Comparison of ENCODE assay signal across 28 cellular contexts in genomic region chr11:40302669-40303068, GRCh38.
DNase-seq lines count a peak whose midpoint lies in the region; ATAC-seq and TF ChIP-seq lines count a peak whose summit lies in the region.
"Had no signal": no experiment of that assay in that cellular context is flagged by ENCODE, and none has a peak within 500 bp of the region (broad histone marks: within the 10 kb centered on the region; RNA-seq: fewer than 3 reads in every experiment).

No MANE protein-coding gene starts in this region.

- H3K4me2 ChIP-seq in IMR-90 (ENCODE audit: low read depth, low read length): no peak overlapping the region

- H4K91ac ChIP-seq in IMR-90 (ENCODE audit: insufficient read depth, low read depth, low read length): no peak overlapping the region

- ATAC-seq in IMR-90 (ENCODE audit: low read depth) (peak; percentile 56), GM19328 (IDR thresholded peaks at IDR 0.05; ENCODE audit: unreplicated experiment) (no peak), GM21515 (IDR thresholded peaks at IDR 0.05; ENCODE audit: unreplicated experiment) (no peak)
- ATAC-seq: gastrocnemius medialis, left lung had no signal

- H2BK5ac ChIP-seq in IMR-90 (ENCODE audit: low read depth, low read length, poor library complexity, severe bottlenecking): no peak overlapping the region

- H2BK120ac ChIP-seq in IMR-90 (ENCODE audit: low read depth, low read length): no peak overlapping the region

- H4K20me1 ChIP-seq in IMR-90 (ENCODE audit: insufficient read depth, low read length): no peaks in the 10 kb centered on the region

- H3K14ac ChIP-seq in IMR-90 (replicated peaks; ENCODE audit: low read depth, low read length): no peak overlapping the region

- no peaks in the 10 kb centered on the region for H3K4me1 Mint-ChIP-seq in activated naive CD8-positive, alpha-beta T cell treated with anti-CD3 and anti-CD28 coated beads for 36 hours
- H3K4me1 Mint-ChIP-seq: IgD-negative memory B cell had no signal

- H2BK15ac ChIP-seq in IMR-90 (ENCODE audit: low read depth, low read length): no peak overlapping the region

- no peaks in the 10 kb centered on the region for H3K27me3 Mint-ChIP-seq in activated naive CD8-positive, alpha-beta T cell treated with anti-CD3 and anti-CD28 coated beads for 36 hours
- H3K27me3 Mint-ChIP-seq: IgD-negative memory B cell had no signal

- POLR2A ChIA-PET in IMR-90 (lab: Charles Lee; ENCODE audit: unreplicated experiment): no interaction called here

- in situ Hi-C loops in IMR-90 (cut with MboI; ENCODE audit: low sequenced_read_pairs): loop anchor here (25.0 kb wide), 1 partner anchor 910 kb away; no protein-coding TSS in a partner anchor
- in situ Hi-C loops in brain microvascular endothelial cell (cut with HindIII; ENCODE audit: low pct_ligation_motif_present, low sequenced_read_pairs): no loop called here

- no peaks in the 10 kb centered on the region for H3K9me3 ChIP-seq in IMR-90 (ENCODE audit: control insufficient read depth, insufficient read depth, low read length)
- H3K9me3 ChIP-seq: gastrocnemius medialis, left lung, neutrophil, SJCRH30, spleen had no signal

- no peak overlapping the region for H2AK9ac ChIP-seq in IMR-90 (replicated peaks; ENCODE audit: low read depth, low read length, poor library complexity)

- H3K27ac ChIP-seq in IMR-90 (ENCODE audit: insufficient read depth, low read length): no peak overlapping the region
- H3K27ac ChIP-seq in brain microvascular endothelial cell: no peak overlapping the region
- H3K27ac ChIP-seq: gastrocnemius medialis, left lung, neutrophil, SJCRH30, spleen had no signal

- no peak overlapping the region for H3K27ac Mint-ChIP-seq in activated naive CD8-positive, alpha-beta T cell treated with anti-CD3 and anti-CD28 coated beads for 36 hours
- H3K27ac Mint-ChIP-seq: IgD-negative memory B cell had no signal

- no peak for TF ChIP-seq RAD21 in IMR-90 (IDR thresholded peaks at IDR 0.05; ENCODE audit: low read length)

- H3K9me1 ChIP-seq in IMR-90 (ENCODE audit: insufficient read depth, low read length): no peaks in the 10 kb centered on the region

- H2AK5ac ChIP-seq in IMR-90 (ENCODE audit: low read depth, low read length): no peak overlapping the region

- H3K9me3 Mint-ChIP-seq in activated naive CD8-positive, alpha-beta T cell treated with anti-CD3 and anti-CD28 coated beads for 36 hours: no peaks in the 10 kb centered on the region

- H3K4me1 ChIP-seq in IMR-90 (ENCODE audit: control insufficient read depth, insufficient read depth, low read length): no peaks in the 10 kb centered on the region
- H3K4me1 ChIP-seq: gastrocnemius medialis, left lung, spleen had no signal

- no peak overlapping the region for H4K8ac ChIP-seq in IMR-90 (ENCODE audit: low read depth in 2 of 2, low read length in 2 of 2)

- no peak overlapping the region for H3K23ac ChIP-seq in IMR-90 (ENCODE audit: low read depth, low read length)

- H3K4ac ChIP-seq in IMR-90 (ENCODE audit: low read depth, low read length): no peak overlapping the region

- H3K27me3 ChIP-seq in IMR-90 (ENCODE audit: control insufficient read depth, insufficient read depth, low read length) (no peaks in the 10 kb centered on the region), brain microvascular endothelial cell (replicated peaks) (no peaks in the 10 kb centered on the region)
- H3K27me3 ChIP-seq: gastrocnemius medialis, left lung, neutrophil, spleen had no signal

- peak; percentile 46 for DNase-seq in IMR-90
- DNase-seq in brain microvascular endothelial cell: peak; percentile 69
- peak; percentile 83 for DNase-seq in fibroblast of the aortic adventitia (ENCODE audit: low read depth)
- DNase-seq in retinal pigment epithelial cell (ENCODE audit: low read depth): peak; percentile 62
- DNase-seq in NCI-H2227 (lab: John Stamatoyannopoulos, UW; ENCODE audit: unreplicated experiment): no peak
- DNase-seq in activated naive CD8-positive, alpha-beta T cell treated with anti-CD3 and anti-CD28 coated beads for 36 hours: no peak
- DNase-seq: activated CD4-positive, CD25-positive, alpha-beta regulatory T cell; activated naive CD4-positive, alpha-beta T cell treated with Interleukin-2 at 50 U/mL for 16 hours; cerebellar nuclear complex; DMS153; gastrocnemius medialis; GF-D8; H7; hippocampal formation; left lung; mesendoderm; NCI-H1105 treated with DMSO at 0.1 percent for 48 hours; NCI-H2029; NCI-H2227 treated with DMSO at 0.1 percent for 48 hours; NCI-H748 treated with DMSO at 0.1 percent for 48 hours; spleen; T-helper 1 cell; trophoblast cell had no signal

- H4K5ac ChIP-seq in IMR-90 (ENCODE audit: low read depth, low read length): no peak overlapping the region

- BruUV-seq in IMR-90 (replicated peaks; lab: Mats Ljungman, UMichigan): no TSS peak

- H3K18ac ChIP-seq in IMR-90 (ENCODE audit: low read depth, low read length): no peak overlapping the region

- H3K56ac ChIP-seq in IMR-90 (ENCODE audit: extremely low read depth, insufficient read depth, low read length): no peak overlapping the region

- H2AFZ ChIP-seq in IMR-90 (replicated peaks; ENCODE audit: low read length, poor library complexity): no peak overlapping the region

- H3K4me3 Mint-ChIP-seq in activated naive CD8-positive, alpha-beta T cell treated with anti-CD3 and anti-CD28 coated beads for 36 hours: no peak overlapping the region
- H3K4me3 Mint-ChIP-seq: IgD-negative memory B cell had no signal

- dilution Hi-C loops in IMR-90 (cut with HindIII; ENCODE audit: low sequenced_read_pairs, unreplicated experiment): no loop called here

- TF ChIP-seq CTCF in IMR-90 (conservative IDR thresholded peaks at IDR 0.05; ENCODE audit: low read depth, low read length) (no peak), brain microvascular endothelial cell (IDR thresholded peaks at IDR 0.05; ENCODE audit: low read depth, low read length, missing control alignments) (no peak), fibroblast of the aortic adventitia (IDR thresholded peaks at IDR 0.05; ENCODE audit: insufficient read depth, low read length) (no peak), retinal pigment epithelial cell (conservative IDR thresholded peaks at IDR 0.05; ENCODE audit: low read depth, low read length) (no peak)

- no peaks in the 10 kb centered on the region for H3K79me1 ChIP-seq in IMR-90 (ENCODE audit: low read depth in 1 of 2, low read length in 2 of 2)

- no peak overlapping the region for H3K4me3 ChIP-seq in IMR-90 (ENCODE audit: insufficient read depth, low read depth, low read length)
- H3K4me3 ChIP-seq in brain microvascular endothelial cell (ENCODE audit: low read depth, low read length): no peak overlapping the region
- no peak overlapping the region for H3K4me3 ChIP-seq in fibroblast of the aortic adventitia (ENCODE audit: low read depth, low read length)
- H3K4me3 ChIP-seq in retinal pigment epithelial cell (ENCODE audit: low read length): no peak overlapping the region
- H3K4me3 ChIP-seq: gastrocnemius medialis, left lung, SJCRH30, spleen had no signal

- intact Hi-C loops in IMR-90 (cut with micrococcal nuclease): no loop called here

- WGBS in IMR-90 (ENCODE audit: extremely low coverage in 2 of 2, insufficient read length in 1 of 2), 2 experiments: no CpG with 5 or more reads among the region's 4 CpGs

- no peaks in the 10 kb centered on the region for H3K36me3 ChIP-seq in IMR-90 (ENCODE audit: control insufficient read depth, insufficient read depth, low read length)
- no peaks in the 10 kb centered on the region for H3K36me3 ChIP-seq in brain microvascular endothelial cell (replicated peaks)
- H3K36me3 ChIP-seq: gastrocnemius medialis, left lung, neutrophil, SJCRH30, spleen had no signal

- TF ChIP-seq POLR2A in IMR-90 (IDR thresholded peaks at IDR 0.05; ENCODE audit: low read depth, low read length): no peak

- no peak overlapping the region for H2BK20ac ChIP-seq in IMR-90 (ENCODE audit: low read depth, low read length)

- CTCF ChIA-PET in IMR-90 (lab: Yijun Ruan, JAX): no interaction called here

- no peak overlapping the region for H3K9ac ChIP-seq in IMR-90 (ENCODE audit: low read depth, low read length)

- H3K36me3 Mint-ChIP-seq in activated naive CD8-positive, alpha-beta T cell treated with anti-CD3 and anti-CD28 coated beads for 36 hours: no peaks in the 10 kb centered on the region
- H3K36me3 Mint-ChIP-seq: IgD-negative memory B cell had no signal

TF ChIP-seq in IMR-90, 13 proteins besides CTCF, POLR2A, EP300 and RAD21:
- TF ChIP-seq ELK1 (IDR thresholded peaks at IDR 0.05; ENCODE audit: borderline replicate concordance, low read depth, low read length) (no peak), CHD1 (IDR thresholded peaks at IDR 0.05; ENCODE audit: low read depth, low read length) (no peak), SMC3 (IDR thresholded peaks at IDR 0.05; ENCODE audit: low read depth, low read length) (no peak), USF2 (IDR thresholded peaks at IDR 0.05; ENCODE audit: low read depth, low read length) (no peak), MAZ (IDR thresholded peaks at IDR 0.05; ENCODE audit: borderline replicate concordance, low read depth, low read length) (no peak), CEBPB (IDR thresholded peaks at IDR 0.05; ENCODE audit: low read depth, low read length) (no peak), MAFK (IDR thresholded peaks at IDR 0.05; ENCODE audit: low read depth, low read length) (no peak), BHLHE40 (IDR thresholded peaks at IDR 0.05; ENCODE audit: low read depth, low read length) (no peak), RFX5 (IDR thresholded peaks at IDR 0.05; ENCODE audit: low read depth, low read length) (no peak), FOS (IDR thresholded peaks at IDR 0.05; ENCODE audit: low read depth, low read length) (no peak), RCOR1 (IDR thresholded peaks at IDR 0.05; ENCODE audit: insufficient replicate concordance, low read length) (no peak)
TF ChIP-seq in IMR-90: peak in this region for 0.

Comparison
In these comparisons a context has a peak if more than half of its experiments do, and no peak if none do; other contexts are left out.
1. DNase-seq: peak in IMR-90 (single experiment), brain microvascular endothelial cell (single experiment), fibroblast of the aortic adventitia (single experiment) and retinal pigment epithelial cell (single experiment); none in NCI-H2227 (single experiment) and activated naive CD8-positive, alpha-beta T cell treated with anti-CD3 and anti-CD28 coated beads for 36 hours (single experiment).